1 cellular context compared by ENCODE assay signal in the genomic region with DNA sequence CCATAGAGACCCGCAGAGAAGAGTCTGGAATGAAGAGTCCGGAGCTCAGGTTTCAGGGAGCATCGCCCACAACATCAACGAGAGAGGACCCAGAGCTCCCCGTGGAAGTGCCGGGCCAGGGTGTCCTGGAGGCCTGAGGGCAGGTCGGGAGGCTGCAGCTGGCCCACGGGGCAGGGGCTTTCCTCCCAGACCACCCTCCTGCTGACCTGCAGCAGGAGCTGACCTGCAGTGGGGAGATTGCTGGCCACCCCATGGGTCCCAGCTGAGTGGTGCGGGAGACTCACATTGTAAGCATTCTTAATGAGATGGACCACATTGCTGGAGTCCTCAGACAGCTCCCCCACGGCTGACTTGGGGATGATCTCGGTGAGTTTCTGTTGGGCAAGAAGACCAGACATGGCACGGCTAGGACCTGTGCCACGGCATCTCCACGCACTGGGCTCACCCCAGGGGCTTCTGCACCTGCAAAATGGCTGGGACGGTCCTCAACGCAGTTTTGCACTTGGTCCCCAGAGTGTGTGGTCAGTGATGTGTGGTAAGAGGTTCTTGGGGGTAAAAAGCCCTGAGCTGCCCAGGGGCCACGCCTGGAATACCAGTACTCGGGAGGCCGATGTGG.
TF ChIP-seq lines count a peak whose summit lies in the region.

No MANE protein-coding gene starts in this region.

TF ChIP-seq in HepG2, 621 proteins besides CTCF, POLR2A, EP300 and RAD21:
- TF ChIP-seq MED8 (CRISPR knock-in tag; IDR thresholded peaks at IDR 0.05; ENCODE audit: insufficient replicate concordance) (no peak), ZNF30 (CRISPR knock-in tag; IDR thresholded peaks at IDR 0.05) (no peak), SYNCRIP (IDR thresholded peaks at IDR 0.05; ENCODE audit: insufficient read depth, low read depth, low read length) (no peak), ZNF224 (CRISPR knock-in tag; IDR thresholded peaks at IDR 0.05) (no peak), SKIL (CRISPR knock-in tag; IDR thresholded peaks at IDR 0.05; ENCODE audit: borderline replicate concordance) (no peak), MED1 (CRISPR knock-in tag; IDR thresholded peaks at IDR 0.05) (no peak), ZBTB34 (CRISPR knock-in tag; IDR thresholded peaks at IDR 0.05) (no peak), FOXC1 (CRISPR knock-in tag; IDR thresholded peaks at IDR 0.05; ENCODE audit: borderline replicate concordance) (no peak), HNF4A (CRISPR knock-in tag; IDR thresholded peaks at IDR 0.05) (no peak), ARHGAP35 (CRISPR knock-in tag; IDR thresholded peaks at IDR 0.05; ENCODE audit: borderline replicate concordance) (no peak), ZNF749 (CRISPR knock-in tag; IDR thresholded peaks at IDR 0.05; ENCODE audit: borderline replicate concordance) (no peak), XRCC5 (optimal IDR thresholded peaks at IDR 0.05; ENCODE audit: low read length) (no peak), ZIK1 (CRISPR knock-in tag; IDR thresholded peaks at IDR 0.05; ENCODE audit: borderline replicate concordance, low read depth) (no peak)
- TF ChIP-seq, protein P1, sequence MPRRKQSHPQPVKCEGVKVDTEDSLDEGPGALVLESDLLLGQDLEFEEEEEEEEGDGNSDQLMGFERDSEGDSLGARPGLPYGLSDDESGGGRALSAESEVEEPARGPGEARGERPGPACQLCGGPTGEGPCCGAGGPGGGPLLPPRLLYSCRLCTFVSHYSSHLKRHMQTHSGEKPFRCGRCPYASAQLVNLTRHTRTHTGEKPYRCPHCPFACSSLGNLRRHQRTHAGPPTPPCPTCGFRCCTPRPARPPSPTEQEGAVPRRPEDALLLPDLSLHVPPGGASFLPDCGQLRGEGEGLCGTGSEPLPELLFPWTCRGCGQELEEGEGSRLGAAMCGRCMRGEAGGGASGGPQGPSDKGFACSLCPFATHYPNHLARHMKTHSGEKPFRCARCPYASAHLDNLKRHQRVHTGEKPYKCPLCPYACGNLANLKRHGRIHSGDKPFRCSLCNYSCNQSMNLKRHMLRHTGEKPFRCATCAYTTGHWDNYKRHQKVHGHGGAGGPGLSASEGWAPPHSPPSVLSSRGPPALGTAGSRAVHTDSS (CRISPR knock-in tag; conservative IDR thresholded peaks at IDR 0.05) = no peak
